Comparison of ENCODE assay signal across 1 cellular context in genomic region chr12:40099423-40099853, GRCh38.
TF ChIP-seq lines count a peak whose summit lies in the region.

No MANE protein-coding gene starts in this region.

TF ChIP-seq in K562, 482 proteins besides CTCF, POLR2A, EP300 and RAD21 (continued from another document and continues in another):
- TF ChIP-seq SFPQ (IDR thresholded peaks at IDR 0.05; ENCODE audit: low read depth, low read length) (no peak), LEF1 (IDR thresholded peaks at IDR 0.05) (peak; percentile 82), TAF7 (tag; IDR thresholded peaks at IDR 0.05) (no peak), ZNF197 (CRISPR knock-in tag; IDR thresholded peaks at IDR 0.05; ENCODE audit: low read depth) (no peak), TRIM24 (IDR thresholded peaks at IDR 0.05) (peak in 1 of 2 experiments; percentile 62; a peak in 1 of 4 replicates), HBP1 (CRISPR knock-in tag; IDR thresholded peaks at IDR 0.05) (no peak), FOXK1 (CRISPR knock-in tag; IDR thresholded peaks at IDR 0.05; ENCODE audit: borderline replicate concordance) (no peak), HMGN3 (IDR thresholded peaks at IDR 0.05; ENCODE audit: borderline replicate concordance, extremely low read depth, insufficient read length, low read depth, low read length) (no peak), BMI1 (IDR thresholded peaks at IDR 0.05; ENCODE audit: low read length) (no peak), VEZF1 (CRISPR knock-in tag; IDR thresholded peaks at IDR 0.05) (peak; percentile 19; the same call in 1 of the 2 replicates), RB1 (IDR thresholded peaks at IDR 0.05; ENCODE audit: low read depth) (no peak), RBFOX2 (IDR thresholded peaks at IDR 0.05; ENCODE audit: low read depth, low read length) (no peak), RNF219 (CRISPR knock-in tag; IDR thresholded peaks at IDR 0.05) (no peak), SRSF7 (optimal IDR thresholded peaks at IDR 0.05; ENCODE audit: low read depth, low read length) (no peak), CBFB (CRISPR knock-in tag; IDR thresholded peaks at IDR 0.05) (no peak), CREM (IDR thresholded peaks at IDR 0.05; ENCODE audit: low read depth) (peak; percentile 51), HDAC6 (IDR thresholded peaks at IDR 0.05; ENCODE audit: low read depth, low read length) (no peak), KLF1 (tag; IDR thresholded peaks at IDR 0.05) (no peak), PML (IDR thresholded peaks at IDR 0.05; ENCODE audit: low read length) (no peak), CREB1 (IDR thresholded peaks at IDR 0.05) (no peak), CREB1 (CRISPR knock-in tag; IDR thresholded peaks at IDR 0.05) (no peak), ZNF398 (CRISPR knock-in tag; IDR thresholded peaks at IDR 0.05) (no peak), NR0B1 (IDR thresholded peaks at IDR 0.05; ENCODE audit: partially characterized antibody) (no peak), ZBTB1 (CRISPR knock-in tag; IDR thresholded peaks at IDR 0.05; ENCODE audit: borderline replicate concordance, low read depth) (no peak), MEF2A (IDR thresholded peaks at IDR 0.05; ENCODE audit: control insufficient read depth, low read depth, low read length) (no peak), HOMEZ (CRISPR knock-in tag; IDR thresholded peaks at IDR 0.05) (no peak), ZNF518B (CRISPR knock-in tag; IDR thresholded peaks at IDR 0.05) (no peak), ZNF134 (CRISPR knock-in tag; conservative IDR thresholded peaks at IDR 0.05) (no peak), BACH1 (tag; IDR thresholded peaks at IDR 0.05) (no peak), SMARCC2 (IDR thresholded peaks at IDR 0.05; ENCODE audit: low read depth) (no peak; the same call in 1 of the 2 replicates), DDX20 (tag; IDR thresholded peaks at IDR 0.05; ENCODE audit: low read depth) (no peak), KAT2B (IDR thresholded peaks at IDR 0.05; ENCODE audit: low read depth, low read length) (no peak), ZNF121 (CRISPR knock-in tag; conservative IDR thresholded peaks at IDR 0.05) (no peak), NKRF (IDR thresholded peaks at IDR 0.05; ENCODE audit: borderline replicate concordance) (no peak), PYGO2 (tag; IDR thresholded peaks at IDR 0.05) (no peak), ZNF79 (CRISPR knock-in tag; IDR thresholded peaks at IDR 0.05; ENCODE audit: low read depth) (no peak), USF2 (CRISPR knock-in tag; IDR thresholded peaks at IDR 0.05) (peak; percentile 81), HDAC2 (IDR thresholded peaks at IDR 0.05) (no peak), MEIS2 (IDR thresholded peaks at IDR 0.05; ENCODE audit: partially characterized antibody) (peak; percentile 99), YBX1 (IDR thresholded peaks at IDR 0.05) (no peak), ZNF354B (CRISPR knock-in tag; IDR thresholded peaks at IDR 0.05) (no peak), ZC3H8 (IDR thresholded peaks at IDR 0.05) (no peak), SIRT6 (IDR thresholded peaks at IDR 0.05; ENCODE audit: low read depth, low read length) (no peak), ZFP30 (CRISPR knock-in tag; IDR thresholded peaks at IDR 0.05; ENCODE audit: borderline replicate concordance) (no peak), HEY1 (CRISPR knock-in tag; IDR thresholded peaks at IDR 0.05; ENCODE audit: borderline replicate concordance) (no peak), CBFA2T3 (IDR thresholded peaks at IDR 0.05) (peak; percentile 71), MBD2 (IDR thresholded peaks at IDR 0.05; ENCODE audit: borderline replicate concordance, low read depth) (no peak), CCAR2 (IDR thresholded peaks at IDR 0.05; ENCODE audit: low read depth, low read length) (no peak)
